In genomic region chr16:89793092-89793491, GRCh38 we compare ENCODE assay signal across 8 cellular contexts. TPM values are rescaled to one million over a fixed set of nuclear protein-coding genes. Genes with fewer than 3 reads are reported as not detected.
A peak's percentile ranks its signal among the peaks of the same experiment; 100 is the strongest.
DNase-seq lines count a peak whose midpoint lies in the region; ATAC-seq, FAIRE-seq and TF ChIP-seq lines count a peak whose summit lies in the region.
"Not testable (repeated sequence)": the region's sequence is repeated elsewhere in the genome, so short reads cannot be mapped to it uniquely, and the experiment has no call there.

No MANE protein-coding gene starts in this region.

- CTCF ChIA-PET in AG04449 (lab: Yijun Ruan, JAX) = interaction anchor here (0.7 to 7.5 kb wide), 12 partner anchors 9 to 218 kb away, joined by 3 to 101 read pairs (median 6); partner anchors contain the start of genes CPNE7 and SPATA2L

- not testable (repeated sequence) for H3K27ac ChIP-seq in colonic mucosa, hepatocyte, neural progenitor cell

- not testable (repeated sequence) for H3K4me2 ChIP-seq in hepatocyte, neural progenitor cell

- not testable (repeated sequence) for DNase-seq in AG04449 (ENCODE audit: low read depth, low spot score); GM18507 (ENCODE audit: extremely low spot score, insufficient read length, low read depth); hepatocyte (ENCODE audit: low spot score)
- peak; percentile 28 for DNase-seq in T-helper 2 cell treated with Interferon-gamma antibody and Interleukin-4, amounts not matched to agents 5 μg/mL and 100 μg/mL, for 36 hours (ENCODE audit: low spot score)
- DNase-seq in activated T-cell treated with anti-CD3 and anti-CD28 coated beads, Interleukin-2, amount 50 U/mL, for 72 hours = peak; percentile 40 to 57
- DNase-seq in colonic mucosa (peak; percentile 68), neural progenitor cell (ENCODE audit: low spot score) (peak; percentile 25)
- peak; percentile 12 to 44 (median 36) for DNase-seq in stimulated activated CD4-positive, alpha-beta T cell treated with anti-CD3 and anti-CD28 coated beads, TNF-alpha, amount 100 ng/mL, for 1 hour (ENCODE audit: low read depth in 3 of 3, low spot score in 1 of 3)

- H3K79me2 ChIP-seq in hepatocyte; neural progenitor cell (ENCODE audit: low read depth): not testable (repeated sequence)

- POLR2A ChIA-PET in AG04449 (lab: Yijun Ruan, JAX) = not testable (repeated sequence)

- peak; percentile 41 for FAIRE-seq in GM18507 (lab: Jason Lieb, UNC)

- not testable (repeated sequence) for H3K9me2 ChIP-seq in hepatocyte (replicated peaks; ENCODE audit: insufficient read depth)

- H3K27me3 ChIP-seq in colonic mucosa, hepatocyte, neural progenitor cell: not testable (repeated sequence)

- H3K4me1 ChIP-seq in colonic mucosa; hepatocyte (ENCODE audit: insufficient read depth); neural progenitor cell: not testable (repeated sequence)

- H3K36me3 ChIP-seq in colonic mucosa; hepatocyte (replicated peaks; ENCODE audit: insufficient read depth, low read depth); neural progenitor cell: not testable (repeated sequence)

- H3K4me3 Mint-ChIP-seq in T-helper 2 cell treated with Interferon-gamma antibody and Interleukin-4, amounts not matched to agents 5 μg/mL and 100 μg/mL, for 36 hours; activated T-cell treated with anti-CD3 and anti-CD28 coated beads, Interleukin-2, amount 50 U/mL, for 72 hours; neural progenitor cell: not testable (repeated sequence)

- not testable (repeated sequence) for H4K20me1 ChIP-seq in hepatocyte (ENCODE audit: insufficient read depth, poor library complexity, severe bottlenecking); neural progenitor cell (ENCODE audit: low read depth)

- peak; percentile 60 for TF ChIP-seq CTCF in AG04449 (IDR thresholded peaks at IDR 0.05; ENCODE audit: insufficient read depth, low read length, missing control alignments)
- peak; percentile 56 for TF ChIP-seq CTCF in colonic mucosa (IDR thresholded peaks at IDR 0.05)
- TF ChIP-seq CTCF in hepatocyte (IDR thresholded peaks at IDR 0.05; ENCODE audit: poor library complexity) = peak; percentile 61
- peak; percentile 66 for TF ChIP-seq CTCF in neural progenitor cell (IDR thresholded peaks at IDR 0.05)

- not testable (repeated sequence) for H3K4me3 ChIP-seq in AG04449 (ENCODE audit: low read depth, low read length); colonic mucosa; hepatocyte; neural progenitor cell

- H3K27me3 Mint-ChIP-seq in T-helper 2 cell treated with Interferon-gamma antibody and Interleukin-4, amounts not matched to agents 5 μg/mL and 100 μg/mL, for 36 hours (ENCODE audit: low read depth); activated T-cell treated with anti-CD3 and anti-CD28 coated beads, Interleukin-2, amount 50 U/mL, for 72 hours (ENCODE audit: low read depth); neural progenitor cell (ENCODE audit: insufficient read depth, low read depth): not testable (repeated sequence)

- not testable (repeated sequence) for H2AFZ ChIP-seq in hepatocyte; neural progenitor cell (replicated peaks)

- H3K9me3 ChIP-seq in colonic mucosa; hepatocyte (ENCODE audit: low read depth); neural progenitor cell (ENCODE audit: low read depth): not testable (repeated sequence)

- H3K9me3 Mint-ChIP-seq in T-helper 2 cell treated with Interferon-gamma antibody and Interleukin-4, amounts not matched to agents 5 μg/mL and 100 μg/mL, for 36 hours; activated T-cell treated with anti-CD3 and anti-CD28 coated beads, Interleukin-2, amount 50 U/mL, for 72 hours; neural progenitor cell: not testable (repeated sequence)

- H3K27ac Mint-ChIP-seq in T-helper 2 cell treated with Interferon-gamma antibody and Interleukin-4, amounts not matched to agents 5 μg/mL and 100 μg/mL, for 36 hours; activated T-cell treated with anti-CD3 and anti-CD28 coated beads, Interleukin-2, amount 50 U/mL, for 72 hours; neural progenitor cell: not testable (repeated sequence)

- ATAC-seq in activated T-cell treated with anti-CD3 and anti-CD28 coated beads, Interleukin-2, amount 50 U/mL, for 72 hours (replicated peaks in 1 of 2) = not testable (repeated sequence)

- H3K9ac ChIP-seq in colonic mucosa (ENCODE audit: low read depth in 2 of 2, low read length in 2 of 2); neural progenitor cell: not testable (repeated sequence)

- H3F3A ChIP-seq in neural progenitor cell (ENCODE audit: low read depth) = not testable (repeated sequence)

- intact Hi-C loops in colonic mucosa (cut with DNase I) = loop anchor here (5.0 kb wide), 1 partner anchor 86 kb away; no protein-coding TSS in a partner anchor

- 46% methylated on average over 12 of the region's 12 CpGs for WGBS in hepatocyte (ENCODE audit: low lambda C conversion rate, missing lambda C conversion rate)

- not testable (repeated sequence) for H3K4me1 Mint-ChIP-seq in T-helper 2 cell treated with Interferon-gamma antibody and Interleukin-4, amounts not matched to agents 5 μg/mL and 100 μg/mL, for 36 hours (ENCODE audit: low read depth); activated T-cell treated with anti-CD3 and anti-CD28 coated beads, Interleukin-2, amount 50 U/mL, for 72 hours (ENCODE audit: low read depth); neural progenitor cell

- H3K36me3 Mint-ChIP-seq in T-helper 2 cell treated with Interferon-gamma antibody and Interleukin-4, amounts not matched to agents 5 μg/mL and 100 μg/mL, for 36 hours (ENCODE audit: low read depth) = peaks cover 45% of the 10 kb centered on the region
- peaks cover 7 to 27% of the 10 kb centered on the region in 2 donors for H3K36me3 Mint-ChIP-seq in activated T-cell treated with anti-CD3 and anti-CD28 coated beads, Interleukin-2, amount 50 U/mL, for 72 hours (ENCODE audit: insufficient read depth in 2 of 2)
- H3K36me3 Mint-ChIP-seq in neural progenitor cell = peaks cover 31% of the 10 kb centered on the region

RNA-seq across cellular contexts. Expression of gene FANCA, which starts 23.4 kb away (rescaled TPM):
- 100 to 1,000 TPM in 1 of 2 donors, 10 to 100 TPM in 1; 90.6 to 128 TPM for total RNA-seq in activated T-cell treated with anti-CD3 and anti-CD28 coated beads, Interleukin-2, amount 50 U/mL, for 72 hours
- total RNA-seq in colonic mucosa = 10 to 100 TPM; 17.8 to 91.5 TPM
- total RNA-seq in hepatocyte = 6.1 and 9.5 TPM in 2 replicates
- polyA plus RNA-seq in hepatocyte = 9.6 and 11.4 TPM in 2 replicates
- 34.6 and 43.0 TPM in 2 replicates for total RNA-seq in neural progenitor cell (ENCODE audit: low replicate concordance)

RNA-seq across cellular contexts. Expression of gene SPIRE2, which starts 35.2 kb away (rescaled TPM):
- total RNA-seq in activated T-cell treated with anti-CD3 and anti-CD28 coated beads, Interleukin-2, amount 50 U/mL, for 72 hours = under 1 TPM; 0.69 to 0.91 TPM
- total RNA-seq in colonic mucosa (10 to 100 TPM; 51.7 to 80.5 TPM), hepatocyte (16.9 and 21.7 TPM in 2 replicates), neural progenitor cell (ENCODE audit: low replicate concordance) (6.5 and 9.0 TPM in 2 replicates)
- 13.4 and 18.4 TPM in 2 replicates for polyA plus RNA-seq in hepatocyte
